8 cellular contexts compared by ENCODE assay signal in genomic region chr1:25998075-25998761, GRCh38. TPM values are rescaled to one million over a fixed set of nuclear protein-coding genes. Genes with fewer than 3 reads are reported as not detected.
A peak's percentile ranks its signal among the peaks of the same experiment; 100 is the strongest.
DNase-seq lines count a peak whose midpoint lies in the region; ATAC-seq and TF ChIP-seq lines count a peak whose summit lies in the region.

No MANE protein-coding gene starts in this region.

- peak; percentile 98 for ATAC-seq in CD4-positive, CD25-positive, alpha-beta regulatory T cell (ENCODE audit: low read depth in 2 of 2)
- peak; percentile 96 for ATAC-seq in GM19438 (IDR thresholded peaks at IDR 0.05; ENCODE audit: low read depth, unreplicated experiment)
- peak; percentile 58 for ATAC-seq in HG03575 (IDR thresholded peaks at IDR 0.05; ENCODE audit: extremely low read depth, insufficient number of reproducible peaks, low FRiP score, unreplicated experiment)
- peak; percentile 99 to 100 for ATAC-seq in lower lobe of right lung

- peak; percentile 95 to 100 (median 98) for DNase-seq in CD4-positive, CD25-positive, alpha-beta regulatory T cell
- peak; percentile 100 for DNase-seq in NCI-H82 (lab: John Stamatoyannopoulos, UW)
- peak; percentile 97 for DNase-seq in activated CD4-positive, alpha-beta memory T cell treated with anti-CD3 and anti-CD28 coated beads, Interleukin-2, amount 10 ng/mL, durations not matched to agents 7 days and 5 days
- DNase-seq in lower lobe of right lung: peak; percentile 97
- DNase-seq in stimulated activated CD4-positive, alpha-beta T cell treated with anti-CD3 and anti-CD28 coated beads, TNF-alpha, amount 100 ng/mL, for 24 hours (ENCODE audit: low read depth in 3 of 3): peak; percentile 94 to 96 (median 94)

- peak overlapping the region; percentile 94 to 97 (median 96) for H3K4me3 Mint-ChIP-seq in CD4-positive, CD25-positive, alpha-beta regulatory T cell
- peak overlapping the region; percentile 84 for H3K4me3 Mint-ChIP-seq in activated CD4-positive, alpha-beta memory T cell treated with anti-CD3 and anti-CD28 coated beads, Interleukin-2, amount 10 ng/mL, durations not matched to agents 7 days and 5 days

- no peaks in the 10 kb centered on the region for H3K36me3 Mint-ChIP-seq in CD4-positive, CD25-positive, alpha-beta regulatory T cell
- no peaks in the 10 kb centered on the region for H3K36me3 Mint-ChIP-seq in activated CD4-positive, alpha-beta memory T cell treated with anti-CD3 and anti-CD28 coated beads, Interleukin-2, amount 10 ng/mL, durations not matched to agents 7 days and 5 days (ENCODE audit: low read depth)

- no peaks in the 10 kb centered on the region for H3K9me3 ChIP-seq in CD4-positive, CD25-positive, alpha-beta regulatory T cell (ENCODE audit: control insufficient read depth in 2 of 2, low read length in 2 of 2)
- H3K9me3 ChIP-seq in ectodermal cell (ENCODE audit: control insufficient read depth, low read length) (no peaks in the 10 kb centered on the region), lower lobe of right lung (no peaks in the 10 kb centered on the region)

- H3K9me3 Mint-ChIP-seq in CD4-positive, CD25-positive, alpha-beta regulatory T cell: no peaks in the 10 kb centered on the region
- H3K9me3 Mint-ChIP-seq in activated CD4-positive, alpha-beta memory T cell treated with anti-CD3 and anti-CD28 coated beads, Interleukin-2, amount 10 ng/mL, durations not matched to agents 7 days and 5 days: no peaks in the 10 kb centered on the region

- peak; percentile 98 for TF ChIP-seq CTCF in lower lobe of right lung (IDR thresholded peaks at IDR 0.05)

- H3K36me3 ChIP-seq in CD4-positive, CD25-positive, alpha-beta regulatory T cell (ENCODE audit: control insufficient read depth, insufficient read depth, low read length): no peaks in the 10 kb centered on the region
- no peaks in the 10 kb centered on the region for H3K36me3 ChIP-seq in ectodermal cell (ENCODE audit: control insufficient read depth, insufficient read depth, low read length)
- H3K36me3 ChIP-seq in lower lobe of right lung: no peaks in the 10 kb centered on the region

- H3K27me3 ChIP-seq in CD4-positive, CD25-positive, alpha-beta regulatory T cell (ENCODE audit: control insufficient read depth, insufficient read depth, low read length): no peaks in the 10 kb centered on the region
- no peaks in the 10 kb centered on the region for H3K27me3 ChIP-seq in ectodermal cell (ENCODE audit: control insufficient read depth, insufficient read depth, low read length, poor library complexity, severe bottlenecking)
- no peaks in the 10 kb centered on the region for H3K27me3 ChIP-seq in lower lobe of right lung (ENCODE audit: low read depth)

- H3K4me1 ChIP-seq in CD4-positive, CD25-positive, alpha-beta regulatory T cell (ENCODE audit: control insufficient read depth, insufficient read depth, low read length, poor library complexity, severe bottlenecking): peaks cover 27% of the 10 kb centered on the region
- H3K4me1 ChIP-seq in ectodermal cell (ENCODE audit: control insufficient read depth, insufficient read depth, low read length) (peaks cover 9% of the 10 kb centered on the region), lower lobe of right lung (peaks cover 20% of the 10 kb centered on the region)

- peak overlapping the region; percentile 80 for H3K4me3 ChIP-seq in CD4-positive, CD25-positive, alpha-beta regulatory T cell (ENCODE audit: low read depth, low read length)
- H3K4me3 ChIP-seq in ectodermal cell (ENCODE audit: insufficient read depth, low read depth, low read length) (peak overlapping the region; percentile 69), lower lobe of right lung (peak overlapping the region; percentile 76)

- CTCF ChIA-PET in activated CD4-positive, alpha-beta memory T cell treated with anti-CD3 and anti-CD28 coated beads, Interleukin-2, amount 10 ng/mL, durations not matched to agents 7 days and 5 days (lab: Charles Lee): interaction anchor here (0.6 to 10.8 kb wide), 22 partner anchors 10 to 235 kb away, joined by 3 to 286 read pairs (median 5); partner anchors contain the start of genes CEP85, MTFR1L and ZNF593

- H3K27ac Mint-ChIP-seq in CD4-positive, CD25-positive, alpha-beta regulatory T cell: peak overlapping the region; percentile 98 to 100 (median 99)
- H3K27ac Mint-ChIP-seq in activated CD4-positive, alpha-beta memory T cell treated with anti-CD3 and anti-CD28 coated beads, Interleukin-2, amount 10 ng/mL, durations not matched to agents 7 days and 5 days: peak overlapping the region; percentile 91

- peaks cover 6 to 47% (median 15%) of the 10 kb centered on the region in 4 donors for H3K4me1 Mint-ChIP-seq in CD4-positive, CD25-positive, alpha-beta regulatory T cell
- peaks cover 20% of the 10 kb centered on the region for H3K4me1 Mint-ChIP-seq in activated CD4-positive, alpha-beta memory T cell treated with anti-CD3 and anti-CD28 coated beads, Interleukin-2, amount 10 ng/mL, durations not matched to agents 7 days and 5 days

- peaks cover 10% of the 10 kb centered on the region for H3K27me3 Mint-ChIP-seq in CD4-positive, CD25-positive, alpha-beta regulatory T cell
- H3K27me3 Mint-ChIP-seq in activated CD4-positive, alpha-beta memory T cell treated with anti-CD3 and anti-CD28 coated beads, Interleukin-2, amount 10 ng/mL, durations not matched to agents 7 days and 5 days: no peaks in the 10 kb centered on the region

- peak overlapping the region; percentile 94 for H3K27ac ChIP-seq in CD4-positive, CD25-positive, alpha-beta regulatory T cell (ENCODE audit: insufficient read depth, low read length, poor library complexity, severe bottlenecking)
- peak overlapping the region; percentile 58 for H3K27ac ChIP-seq in ectodermal cell (ENCODE audit: insufficient read depth, low read depth, low read length, poor library complexity, severe bottlenecking)
- peak overlapping the region; percentile 93 for H3K27ac ChIP-seq in lower lobe of right lung

- POLR2A ChIA-PET in activated CD4-positive, alpha-beta memory T cell treated with anti-CD3 and anti-CD28 coated beads, Interleukin-2, amount 10 ng/mL, durations not matched to agents 7 days and 5 days (lab: Charles Lee): interaction anchor here (0.9 to 9.7 kb wide), 16 partner anchors 9 to 178 kb away, joined by 3 to 268 read pairs (median 4); partner anchors contain the start of genes MTFR1L, PAQR7, STMN1 and ZNF593

- 6% methylated on average over 32 to 34 of the region's 34 CpGs for WGBS in ectodermal cell, 2 experiments

- intact Hi-C loops in lower lobe of right lung (cut with DNase I): loop anchor here (5.0 kb wide), 1 partner anchor 91 kb away; the partner anchor contains the start of gene STMN1

RNA-seq across cellular contexts. Expression of gene PAFAH2, which starts 0.4 kb away (rescaled TPM):
- 10.7 TPM for total RNA-seq in CD4-positive, CD25-positive, alpha-beta regulatory T cell
- 10 to 100 TPM; 12.4 to 26.3 (median 17.7) TPM for polyA plus RNA-seq in CD4-positive, CD25-positive, alpha-beta regulatory T cell
- 10 to 100 TPM in 1 of 2 experiments, 1 to 10 TPM in 1; 9.4 to 10.1 TPM for total RNA-seq in activated CD4-positive, alpha-beta memory T cell treated with anti-CD3 and anti-CD28 coated beads, Interleukin-2, amount 10 ng/mL, durations not matched to agents 7 days and 5 days
- polyA plus RNA-seq in ectodermal cell (2013, experiment 1 of 4): 12.0 TPM
- 11.9 TPM for polyA plus RNA-seq in ectodermal cell (2013, experiment 2 of 4)
- 11.9 TPM for polyA plus RNA-seq in ectodermal cell (2013, experiment 3 of 4)
- 17.0 TPM for polyA plus RNA-seq in ectodermal cell (2013, experiment 4 of 4)
- 19.4 TPM for total RNA-seq in lower lobe of right lung

RNA-seq across cellular contexts. Expression of gene EXTL1, which starts 23.4 kb away (rescaled TPM):
- total RNA-seq in CD4-positive, CD25-positive, alpha-beta regulatory T cell: not detected
- under 1 TPM in 1 of 4 donors, not detected in 3; 0.22 TPM for polyA plus RNA-seq in CD4-positive, CD25-positive, alpha-beta regulatory T cell
- total RNA-seq in activated CD4-positive, alpha-beta memory T cell treated with anti-CD3 and anti-CD28 coated beads, Interleukin-2, amount 10 ng/mL, durations not matched to agents 7 days and 5 days: not detected
- 1.8 TPM for polyA plus RNA-seq in ectodermal cell (2013, experiment 1 of 4)
- polyA plus RNA-seq in ectodermal cell (2013, experiment 2 of 4): 2.5 TPM
- polyA plus RNA-seq in ectodermal cell (2013, experiment 3 of 4): 1.9 TPM
- 3.4 TPM for polyA plus RNA-seq in ectodermal cell (2013, experiment 4 of 4)
- 0.24 TPM for total RNA-seq in lower lobe of right lung

RNA-seq across cellular contexts. Expression of gene SLC30A2, which starts 47.7 kb away (rescaled TPM):
- not detected for total RNA-seq in CD4-positive, CD25-positive, alpha-beta regulatory T cell
- polyA plus RNA-seq in CD4-positive, CD25-positive, alpha-beta regulatory T cell: under 1 TPM in 1 of 4 donors, not detected in 3; 0.07 TPM
- not detected for total RNA-seq in activated CD4-positive, alpha-beta memory T cell treated with anti-CD3 and anti-CD28 coated beads, Interleukin-2, amount 10 ng/mL, durations not matched to agents 7 days and 5 days
- polyA plus RNA-seq in ectodermal cell (2013, experiment 1 of 4): not detected
- polyA plus RNA-seq in ectodermal cell (2013, experiment 2 of 4): not detected
- polyA plus RNA-seq in ectodermal cell (2013, experiment 3 of 4): not detected
- polyA plus RNA-seq in ectodermal cell (2013, experiment 4 of 4): 0.08 TPM
- not detected for total RNA-seq in lower lobe of right lung

Comparison
In these comparisons a context has a peak if more than half of its experiments do, and no peak if none do; other contexts are left out.
1. Peak in every context shown above with its lines: DNase-seq, ATAC-seq, H3K4me3 ChIP-seq and H3K27ac ChIP-seq.